9 cellular contexts compared by ENCODE assay signal in genomic region chr6:107977283-107977682, GRCh38. TPM values are rescaled to one million over a fixed set of nuclear protein-coding genes. Genes with fewer than 3 reads are reported as not detected.
DNase-seq lines count a peak whose midpoint lies in the region; ATAC-seq and TF ChIP-seq lines count a peak whose summit lies in the region.
"Had no signal": no experiment of that assay in that cellular context is flagged by ENCODE, and none has a peak within 500 bp of the region (broad histone marks: within the 10 kb centered on the region; RNA-seq: fewer than 3 reads in every experiment).

No MANE protein-coding gene starts in this region.

- H3K27me3 Mint-ChIP-seq in stimulated activated naive CD8-positive, alpha-beta T cell treated with anti-CD3 and anti-CD28 coated beads, Interleukin-15, amount 100 ng/mL, for 72 hours: peaks cover 11% of the 10 kb centered on the region
- H3K27me3 Mint-ChIP-seq in natural killer cell treated with Interleukin-12 subunit alpha and Interleukin-12 subunit beta and Interleukin-15 and Interleukin-18, amount 100 ng/mL, for 72 hours: peaks cover 2 to 4% of the 10 kb centered on the region in 2 donors

- H3K27me3 ChIP-seq in body of pancreas: peaks cover 0 to 3% of the 10 kb centered on the region in 2 donors

- whole genome bisulfite sequencing in body of pancreas, 2 donors: 0 to 22% methylated on average over 1 of the region's 1 CpG

- H3K9me3 ChIP-seq in body of pancreas: no peaks in the 10 kb centered on the region

- no peak overlapping the region for H3K4me3 ChIP-seq in body of pancreas

- no peaks in the 10 kb centered on the region for H3K36me3 Mint-ChIP-seq in natural killer cell treated with Interleukin-12 subunit alpha and Interleukin-12 subunit beta and Interleukin-15 and Interleukin-18, amount 100 ng/mL, for 72 hours

- H3K4me1 Mint-ChIP-seq in stimulated activated naive CD8-positive, alpha-beta T cell treated with anti-CD3 and anti-CD28 coated beads, Interleukin-15, amount 100 ng/mL, for 72 hours: no peaks in the 10 kb centered on the region
- H3K4me1 Mint-ChIP-seq in natural killer cell treated with Interleukin-12 subunit alpha and Interleukin-12 subunit beta and Interleukin-15 and Interleukin-18, amount 100 ng/mL, for 72 hours (ENCODE audit: low read depth in 2 of 2): peaks cover 13 to 15% of the 10 kb centered on the region in 2 donors

- no peaks in the 10 kb centered on the region for H3K9me3 Mint-ChIP-seq in stimulated activated naive CD8-positive, alpha-beta T cell treated with anti-CD3 and anti-CD28 coated beads, Interleukin-15, amount 100 ng/mL, for 72 hours
- no peaks in the 10 kb centered on the region for H3K9me3 Mint-ChIP-seq in natural killer cell treated with Interleukin-12 subunit alpha and Interleukin-12 subunit beta and Interleukin-15 and Interleukin-18, amount 100 ng/mL, for 72 hours
- H3K9me3 Mint-ChIP-seq: central memory CD8-positive, alpha-beta T cell had no signal

- TF ChIP-seq CTCF in body of pancreas (IDR thresholded peaks at IDR 0.05): peak; percentile 13 to 58 (median 48)

- H3K4me1 ChIP-seq in body of pancreas: peaks cover 17% of the 10 kb centered on the region

- peak; percentile 52 for DNase-seq in EH (ENCODE audit: low read depth)
- DNase-seq in NCI-H1105 (lab: John Stamatoyannopoulos, UW): peak; percentile 20
- no peak for DNase-seq in body of pancreas
- DNase-seq in myocyte (ENCODE audit: low read depth): peak; percentile 46
- no peak for DNase-seq in stimulated activated naive CD8-positive, alpha-beta T cell treated with anti-CD3 and anti-CD28 coated beads, Interleukin-15, amount 100 ng/mL, for 72 hours
- no peak for DNase-seq in natural killer cell treated with Interleukin-12 subunit alpha and Interleukin-12 subunit beta and Interleukin-15 and Interleukin-18, amount 100 ng/mL, for 72 hours (ENCODE audit: low spot score)
- no peak for DNase-seq in 8988T

- no peak overlapping the region for H3K4me3 Mint-ChIP-seq in stimulated activated naive CD8-positive, alpha-beta T cell treated with anti-CD3 and anti-CD28 coated beads, Interleukin-15, amount 100 ng/mL, for 72 hours
- no peak overlapping the region for H3K4me3 Mint-ChIP-seq in natural killer cell treated with Interleukin-12 subunit alpha and Interleukin-12 subunit beta and Interleukin-15 and Interleukin-18, amount 100 ng/mL, for 72 hours
- H3K4me3 Mint-ChIP-seq: central memory CD8-positive, alpha-beta T cell had no signal

- no peak overlapping the region for H3K27ac Mint-ChIP-seq in stimulated activated naive CD8-positive, alpha-beta T cell treated with anti-CD3 and anti-CD28 coated beads, Interleukin-15, amount 100 ng/mL, for 72 hours
- H3K27ac Mint-ChIP-seq in natural killer cell treated with Interleukin-12 subunit alpha and Interleukin-12 subunit beta and Interleukin-15 and Interleukin-18, amount 100 ng/mL, for 72 hours: no peak overlapping the region

- H3K36me3 ChIP-seq in body of pancreas (replicated peaks in 1 of 2; ENCODE audit: insufficient read depth in 1 of 2, low read depth in 2 of 2): no peaks in the 10 kb centered on the region

- intact Hi-C loops in body of pancreas (cut with DNase I): no loop called here

- H3K27ac ChIP-seq in body of pancreas: no peak overlapping the region

- ATAC-seq in body of pancreas (no peak), GM21381 (IDR thresholded peaks at IDR 0.05; ENCODE audit: unreplicated experiment) (no peak)
- ATAC-seq in stimulated activated naive CD8-positive, alpha-beta T cell treated with anti-CD3 and anti-CD28 coated beads, Interleukin-15, amount 100 ng/mL, for 72 hours: no peak
- no peak for ATAC-seq in natural killer cell treated with Interleukin-12 subunit alpha and Interleukin-12 subunit beta and Interleukin-15 and Interleukin-18, amount 100 ng/mL, for 72 hours

- no peak for TF ChIP-seq POLR2A in body of pancreas (IDR thresholded peaks at IDR 0.05)

RNA-seq across cellular contexts. Expression of gene SEC63, which starts 19.3 kb away (rescaled TPM):
- total RNA-seq in body of pancreas: 10 to 100 TPM; 73.4 to 97.9 TPM
- total RNA-seq in myocyte: 18.0 and 19.1 TPM in 2 replicates
- 52.0 TPM for polyA plus RNA-seq in myocyte (2012)
- 100 to 1,000 TPM; 106 to 116 TPM for total RNA-seq in natural killer cell treated with Interleukin-12 subunit alpha and Interleukin-12 subunit beta and Interleukin-15 and Interleukin-18, amount 100 ng/mL, for 72 hours

Comparison
In these comparisons a context has a peak if more than half of its experiments do, and no peak if none do; other contexts are left out.
1. DNase-seq: peak in EH (single experiment), NCI-H1105 (single experiment) and myocyte (single experiment); none in body of pancreas (0 of 4), stimulated activated naive CD8-positive, alpha-beta T cell treated with anti-CD3 and anti-CD28 coated beads, Interleukin-15, amount 100 ng/mL, for 72 hours (0 of 2), natural killer cell treated with Interleukin-12 subunit alpha and Interleukin-12 subunit beta and Interleukin-15 and Interleukin-18, amount 100 ng/mL, for 72 hours (single experiment) and 8988T (single experiment).